6 cellular contexts compared by ENCODE assay signal in genomic region chr16:648071-648785, GRCh38.
DNase-seq lines count a peak whose midpoint lies in the region; ATAC-seq and FAIRE-seq lines count a peak whose summit lies in the region.

No MANE protein-coding gene starts in this region.

- H3K9ac ChIP-seq in BLaER1: peak overlapping the region; percentile 88

- H3K27ac ChIP-seq in BLaER1 (peak overlapping the region; percentile 88), KOPT-K1 (ENCODE audit: low read depth, low read length, poor library complexity, severe bottlenecking) (peak overlapping the region; percentile 83)

- no peak for ATAC-seq in GM21360 (IDR thresholded peaks at IDR 0.05; ENCODE audit: unreplicated experiment)

- DNase-seq in activated CD8-positive, alpha-beta memory T cell treated with anti-CD3 and anti-CD28 coated beads for 24 hours: peak; percentile 78
- peak; percentile 67 for DNase-seq in kidney tubule cell (ENCODE audit: low spot score)
- peak; percentile 54 for DNase-seq in urothelium cell line (ENCODE audit: low spot score)

- H3K4me2 ChIP-seq in BLaER1: peak overlapping the region; percentile 91

- H3K4me3 ChIP-seq in BLaER1: peak overlapping the region; percentile 86

- no peak for FAIRE-seq in urothelium cell line (lab: Jason Lieb, UNC)

- peaks cover 50% of the 10 kb centered on the region for H4K20me1 ChIP-seq in BLaER1

- H3K9me3 ChIP-seq in BLaER1 (no peaks in the 10 kb centered on the region), KOPT-K1 (ENCODE audit: insufficient read depth, low read length, poor library complexity, severe bottlenecking) (no peaks in the 10 kb centered on the region)

- H3K36me3 ChIP-seq in BLaER1 (peaks cover 35% of the 10 kb centered on the region), KOPT-K1 (ENCODE audit: insufficient read depth, low read length) (peaks cover 15% of the 10 kb centered on the region; the same call in 1 of the 2 replicates)

- H3K27me3 ChIP-seq in BLaER1: no peaks in the 10 kb centered on the region

- peaks cover 64% of the 10 kb centered on the region for H3K4me1 ChIP-seq in BLaER1
